ENCODE assay signal across 1 cellular context in genomic region chr10:120850911-120851865, GRCh38.
A peak's percentile ranks its signal among the peaks of the same experiment; 100 is the strongest.
TF ChIP-seq lines count a peak whose summit lies in the region.

A gene with protein sequence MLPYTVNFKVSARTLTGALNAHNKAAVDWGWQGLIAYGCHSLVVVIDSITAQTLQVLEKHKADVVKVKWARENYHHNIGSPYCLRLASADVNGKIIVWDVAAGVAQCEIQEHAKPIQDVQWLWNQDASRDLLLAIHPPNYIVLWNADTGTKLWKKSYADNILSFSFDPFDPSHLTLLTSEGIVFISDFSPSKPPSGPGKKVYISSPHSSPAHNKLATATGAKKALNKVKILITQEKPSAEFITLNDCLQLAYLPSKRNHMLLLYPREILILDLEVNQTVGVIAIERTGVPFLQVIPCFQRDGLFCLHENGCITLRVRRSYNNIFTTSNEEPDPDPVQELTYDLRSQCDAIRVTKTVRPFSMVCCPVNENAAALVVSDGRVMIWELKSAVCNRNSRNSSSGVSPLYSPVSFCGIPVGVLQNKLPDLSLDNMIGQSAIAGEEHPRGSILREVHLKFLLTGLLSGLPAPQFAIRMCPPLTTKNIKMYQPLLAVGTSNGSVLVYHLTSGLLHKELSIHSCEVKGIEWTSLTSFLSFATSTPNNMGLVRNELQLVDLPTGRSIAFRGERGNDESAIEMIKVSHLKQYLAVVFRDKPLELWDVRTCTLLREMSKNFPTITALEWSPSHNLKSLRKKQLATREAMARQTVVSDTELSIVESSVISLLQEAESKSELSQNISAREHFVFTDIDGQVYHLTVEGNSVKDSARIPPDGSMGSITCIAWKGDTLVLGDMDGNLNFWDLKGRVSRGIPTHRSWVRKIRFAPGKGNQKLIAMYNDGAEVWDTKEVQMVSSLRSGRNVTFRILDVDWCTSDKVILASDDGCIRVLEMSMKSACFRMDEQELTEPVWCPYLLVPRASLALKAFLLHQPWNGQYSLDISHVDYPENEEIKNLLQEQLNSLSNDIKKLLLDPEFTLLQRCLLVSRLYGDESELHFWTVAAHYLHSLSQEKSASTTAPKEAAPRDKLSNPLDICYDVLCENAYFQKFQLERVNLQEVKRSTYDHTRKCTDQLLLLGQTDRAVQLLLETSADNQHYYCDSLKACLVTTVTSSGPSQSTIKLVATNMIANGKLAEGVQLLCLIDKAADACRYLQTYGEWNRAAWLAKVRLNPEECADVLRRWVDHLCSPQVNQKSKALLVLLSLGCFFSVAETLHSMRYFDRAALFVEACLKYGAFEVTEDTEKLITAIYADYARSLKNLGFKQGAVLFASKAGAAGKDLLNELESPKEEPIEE (plus strand): TSS chr10:120851362. CDS start chr10:120851421, 59 bp downstream.

TF ChIP-seq in K562, 482 proteins besides CTCF, POLR2A, EP300 and RAD21 (continued from another document and continues in another):
- TF ChIP-seq, protein P1, sequence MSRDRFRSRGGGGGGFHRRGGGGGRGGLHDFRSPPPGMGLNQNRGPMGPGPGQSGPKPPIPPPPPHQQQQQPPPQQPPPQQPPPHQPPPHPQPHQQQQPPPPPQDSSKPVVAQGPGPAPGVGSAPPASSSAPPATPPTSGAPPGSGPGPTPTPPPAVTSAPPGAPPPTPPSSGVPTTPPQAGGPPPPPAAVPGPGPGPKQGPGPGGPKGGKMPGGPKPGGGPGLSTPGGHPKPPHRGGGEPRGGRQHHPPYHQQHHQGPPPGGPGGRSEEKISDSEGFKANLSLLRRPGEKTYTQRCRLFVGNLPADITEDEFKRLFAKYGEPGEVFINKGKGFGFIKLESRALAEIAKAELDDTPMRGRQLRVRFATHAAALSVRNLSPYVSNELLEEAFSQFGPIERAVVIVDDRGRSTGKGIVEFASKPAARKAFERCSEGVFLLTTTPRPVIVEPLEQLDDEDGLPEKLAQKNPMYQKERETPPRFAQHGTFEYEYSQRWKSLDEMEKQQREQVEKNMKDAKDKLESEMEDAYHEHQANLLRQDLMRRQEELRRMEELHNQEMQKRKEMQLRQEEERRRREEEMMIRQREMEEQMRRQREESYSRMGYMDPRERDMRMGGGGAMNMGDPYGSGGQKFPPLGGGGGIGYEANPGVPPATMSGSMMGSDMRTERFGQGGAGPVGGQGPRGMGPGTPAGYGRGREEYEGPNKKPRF (IDR thresholded peaks at IDR 0.05; ENCODE audit: low read depth, low read length) = no peak
- TF ChIP-seq ZNF655 (CRISPR knock-in tag; IDR thresholded peaks at IDR 0.05) (no peak), RERE (CRISPR knock-in tag; IDR thresholded peaks at IDR 0.05; ENCODE audit: borderline replicate concordance) (no peak), DACH1 (IDR thresholded peaks at IDR 0.05; ENCODE audit: partially characterized antibody) (no peak), MEF2A (IDR thresholded peaks at IDR 0.05; ENCODE audit: control insufficient read depth, low read depth, low read length) (0 out of 2 replicates have a peak, but pooled peaks have one; percentile 14), RCOR1 (IDR thresholded peaks at IDR 0.05; ENCODE audit: borderline replicate concordance in 1 of 2, low read depth in 2 of 2, low read length in 2 of 2) (peak; percentile 51 to 62; a peak in 3 of 4 replicates), POLR2G (IDR thresholded peaks at IDR 0.05; ENCODE audit: low read depth, low read length) (peak; percentile 94), CHAMP1 (IDR thresholded peaks at IDR 0.05) (peak; percentile 89; the same call in 1 of the 2 replicates), GTF2E2 (tag; IDR thresholded peaks at IDR 0.05) (peak; percentile 54; the same call in 1 of the 2 replicates), SMARCB1 (IDR thresholded peaks at IDR 0.05; ENCODE audit: insufficient read length, low read depth) (no peak), BRCA1 (IDR thresholded peaks at IDR 0.05) (no peak), BRCA1 (CRISPR knock-in tag; IDR thresholded peaks at IDR 0.05) (no peak), ESRRA (IDR thresholded peaks at IDR 0.05; ENCODE audit: borderline replicate concordance, low read depth) (peak; percentile 65; the same call in 1 of the 2 replicates), XRCC4 (IDR thresholded peaks at IDR 0.05; ENCODE audit: extremely low read depth, insufficient read depth, insufficient read length) (no peak), MTA3 (IDR thresholded peaks at IDR 0.05; ENCODE audit: borderline replicate concordance) (peak; percentile 38; the same call in 1 of the 2 replicates), RBBP5 (IDR thresholded peaks at IDR 0.05; ENCODE audit: borderline replicate concordance, insufficient read depth, low read length, poor library complexity, severe bottlenecking) (peak; percentile 88), ETV5 (CRISPR knock-in tag; IDR thresholded peaks at IDR 0.05; ENCODE audit: low read depth) (peak; percentile 37; the same call in 1 of the 2 replicates), ZBTB17 (CRISPR knock-in tag; IDR thresholded peaks at IDR 0.05) (no peak), KDM4B (IDR thresholded peaks at IDR 0.05; ENCODE audit: borderline replicate concordance in 2 of 2, low read depth in 1 of 2) (peak in 1 of 2 experiments; percentile 78; a peak in 1 of 4 replicates), HEY1 (CRISPR knock-in tag; IDR thresholded peaks at IDR 0.05; ENCODE audit: borderline replicate concordance) (no peak), FOXM1 (IDR thresholded peaks at IDR 0.05; ENCODE audit: low read depth) (peak; percentile 6; the same call in 1 of the 2 replicates), FOXM1 (CRISPR knock-in tag; IDR thresholded peaks at IDR 0.05; ENCODE audit: low read depth) (no peak), GATAD2B (IDR thresholded peaks at IDR 0.05; ENCODE audit: borderline replicate concordance) (peak; percentile 59; the same call in 1 of the 2 replicates), MITF (IDR thresholded peaks at IDR 0.05) (no peak), FOXP4 (CRISPR knock-in tag; IDR thresholded peaks at IDR 0.05; ENCODE audit: borderline replicate concordance) (no peak), ATF7 (IDR thresholded peaks at IDR 0.05) (peak; percentile 57), TCF15 (CRISPR knock-in tag; IDR thresholded peaks at IDR 0.05) (no peak)
- TF ChIP-seq, protein P2, sequence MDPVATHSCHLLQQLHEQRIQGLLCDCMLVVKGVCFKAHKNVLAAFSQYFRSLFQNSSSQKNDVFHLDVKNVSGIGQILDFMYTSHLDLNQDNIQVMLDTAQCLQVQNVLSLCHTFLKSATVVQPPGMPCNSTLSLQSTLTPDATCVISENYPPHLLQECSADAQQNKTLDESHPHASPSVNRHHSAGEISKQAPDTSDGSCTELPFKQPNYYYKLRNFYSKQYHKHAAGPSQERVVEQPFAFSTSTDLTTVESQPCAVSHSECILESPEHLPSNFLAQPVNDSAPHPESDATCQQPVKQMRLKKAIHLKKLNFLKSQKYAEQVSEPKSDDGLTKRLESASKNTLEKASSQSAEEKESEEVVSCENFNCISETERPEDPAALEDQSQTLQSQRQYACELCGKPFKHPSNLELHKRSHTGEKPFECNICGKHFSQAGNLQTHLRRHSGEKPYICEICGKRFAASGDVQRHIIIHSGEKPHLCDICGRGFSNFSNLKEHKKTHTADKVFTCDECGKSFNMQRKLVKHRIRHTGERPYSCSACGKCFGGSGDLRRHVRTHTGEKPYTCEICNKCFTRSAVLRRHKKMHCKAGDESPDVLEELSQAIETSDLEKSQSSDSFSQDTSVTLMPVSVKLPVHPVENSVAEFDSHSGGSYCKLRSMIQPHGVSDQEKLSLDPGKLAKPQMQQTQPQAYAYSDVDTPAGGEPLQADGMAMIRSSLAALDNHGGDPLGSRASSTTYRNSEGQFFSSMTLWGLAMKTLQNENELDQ (CRISPR knock-in tag; IDR thresholded peaks at IDR 0.05; ENCODE audit: borderline replicate concordance) = no peak
